In genomic region chr3:196388946-196389345, GRCh38 we compare ENCODE assay signal across 20 cellular contexts. TPM values are rescaled to one million over a fixed set of nuclear protein-coding genes. Genes with fewer than 3 reads are reported as not detected.
A peak's percentile ranks its signal among the peaks of the same experiment; 100 is the strongest.
DNase-seq lines count a peak whose midpoint lies in the region; FAIRE-seq and TF ChIP-seq lines count a peak whose summit lies in the region.
"Had no signal": no experiment of that assay in that cellular context is flagged by ENCODE, and none has a peak within 500 bp of the region (broad histone marks: within the 10 kb centered on the region; RNA-seq: fewer than 3 reads in every experiment).

No MANE protein-coding gene starts in this region.

- no peaks in the 10 kb centered on the region for H4K20me1 ChIP-seq in H9 (ENCODE audit: control insufficient read depth, insufficient read depth, insufficient read length)

- H2BK15ac ChIP-seq in mesenchymal stem cell (ENCODE audit: low read depth, poor library complexity, severe bottlenecking), result no peak overlapping the region
- no peak overlapping the region for H2BK15ac ChIP-seq in H9 (ENCODE audit: low read depth, low read length)

- H2AK5ac ChIP-seq in mesenchymal stem cell (ENCODE audit: low read length, severe bottlenecking), result no peak overlapping the region
- H2AK5ac ChIP-seq in H9 (ENCODE audit: insufficient read length, low read length), result no peak overlapping the region

- H3K9me3 Mint-ChIP-seq in H9, result peaks cover 47 to 51% of the 10 kb centered on the region in 2 experiments

- in situ Hi-C loops in astrocyte of the spinal cord (cut with HindIII; ENCODE audit: low sequenced_read_pairs), result no loop called here

- H3K27me3 Mint-ChIP-seq in H9 (ENCODE audit: low read depth), result no peaks in the 10 kb centered on the region; the same call in none of the 2 replicates
- H3K27me3 Mint-ChIP-seq: CD4-positive, alpha-beta T cell had no signal

- DNase-seq in H54 (ENCODE audit: insufficient read length, low spot score) (no peak), astrocyte of the spinal cord (ENCODE audit: low read depth, low spot score) (peak; percentile 55), fibroblast of gingiva (ENCODE audit: low read depth) (peak; percentile 24), skeletal muscle cell (ENCODE audit: low read depth) (peak; percentile 1), NCI-H526 treated with DMSO at 0.1 percent for 48 hours (lab: John Stamatoyannopoulos, UW) (no peak), mesenchymal stem cell (no peak), H9 (no peak)
- no peak for DNase-seq in activated CD4-positive, alpha-beta T cell treated with anti-CD3 and anti-CD28 coated beads for 4 hours
- DNase-seq: BE2C; Calu3; CD4-positive, alpha-beta T cell; DMS53; KBM-7; NCI-H1092 treated with DMSO at 0.1 percent for 48 hours; NCI-H2081 treated with DMSO at 0.1 percent for 48 hours; NCI-H524; Right ventricle myocardium superior had no signal

- H3K36me3 Mint-ChIP-seq in H9 (ENCODE audit: insufficient read depth in 1 of 3, low read depth in 3 of 3), result peaks cover 84 to 95% (median 87%) of the 10 kb centered on the region in 3 experiments

- peak; percentile 92 for FAIRE-seq in H54 (lab: Jason Lieb, UNC)
- FAIRE-seq: RCC 7860 had no signal

- no peak overlapping the region for H2BK12ac ChIP-seq in mesenchymal stem cell (ENCODE audit: low read length in 2 of 2)
- no peak overlapping the region for H2BK12ac ChIP-seq in H9 (ENCODE audit: insufficient read length, low read depth, low read length)

- H4K91ac ChIP-seq in mesenchymal stem cell (ENCODE audit: low read length), result no peak overlapping the region
- no peak overlapping the region for H4K91ac ChIP-seq in H9 (ENCODE audit: insufficient read length, low read depth, low read length)

- H3K4me1 Mint-ChIP-seq in H9, result peaks cover 4 to 5% of the 10 kb centered on the region in 2 experiments; a peak in 2 of 4 replicates

- H2AFZ ChIP-seq in mesenchymal stem cell (ENCODE audit: low read depth, low read length) (no peak overlapping the region), H9 (ENCODE audit: low read length) (no peak overlapping the region)
- H2AFZ ChIP-seq: GM23338 had no signal

- no peak overlapping the region for H3K4me3 ChIP-seq in astrocyte of the spinal cord (ENCODE audit: low read depth, low read length)
- H3K4me3 ChIP-seq in skeletal muscle cell (ENCODE audit: low read depth, low read length), result no peak overlapping the region
- no peak overlapping the region for H3K4me3 ChIP-seq in mesenchymal stem cell (ENCODE audit: insufficient read depth in 1 of 2, low read depth in 1 of 2, low read length in 2 of 2)
- H3K4me3 ChIP-seq: GM23338, SK-N-MC had no signal

- H3K9ac ChIP-seq in mesenchymal stem cell (ENCODE audit: low read length) (no peak overlapping the region), H9 (ENCODE audit: extremely low read depth, insufficient read length, low read length) (no peak overlapping the region)

- 94% methylated on average over 3 of the region's 3 CpGs for WGBS in mesenchymal stem cell
- WGBS in H9 (ENCODE audit: extremely low coverage, insufficient read length, low lambda C conversion rate), result no CpG with 5 or more reads among the region's 3 CpGs

- no peak overlapping the region for H3K27ac Mint-ChIP-seq in H9
- H3K27ac Mint-ChIP-seq: CD4-positive, alpha-beta T cell; GM23338 had no signal

- no peak overlapping the region for H3K56ac ChIP-seq in H9 (ENCODE audit: insufficient read length, low read depth, low read length)

- H3K36me3 ChIP-seq in mesenchymal stem cell (ENCODE audit: control insufficient read depth in 1 of 2, insufficient read depth in 2 of 2, low read depth in 1 of 2, low read length in 2 of 2), result peaks cover 27 to 53% of the 10 kb centered on the region in 2 experiments

- H3K27ac ChIP-seq in mesenchymal stem cell (ENCODE audit: low read length, poor library complexity, severe bottlenecking) (no peak overlapping the region), H9 (ENCODE audit: insufficient read length, low read depth, low read length) (no peak overlapping the region)
- H3K27ac ChIP-seq: SK-N-MC had no signal

- no peak overlapping the region for H3K4me3 Mint-ChIP-seq in H9
- H3K4me3 Mint-ChIP-seq: CD4-positive, alpha-beta T cell; GM23338 had no signal

- no peak for TF ChIP-seq POLR2A in H54 (IDR thresholded peaks at IDR 0.05; ENCODE audit: low read depth, low read length)

- no peak overlapping the region for H3T11ph ChIP-seq in H9 (ENCODE audit: low read length)

- TF ChIP-seq CTCF in astrocyte of the spinal cord (IDR thresholded peaks at IDR 0.05; ENCODE audit: low read depth, low read length) (no peak), H9 (conservative IDR thresholded peaks at IDR 0.05) (no peak)

- H3K4me1 ChIP-seq in mesenchymal stem cell (ENCODE audit: control insufficient read depth, insufficient read depth, low read depth, low read length) (peaks cover 2% of the 10 kb centered on the region), H9 (ENCODE audit: insufficient read depth, low read length) (no peaks in the 10 kb centered on the region)
- H3K4me1 ChIP-seq: BE2C had no signal

- no peak overlapping the region for H3K14ac ChIP-seq in mesenchymal stem cell (ENCODE audit: low read length in 2 of 2)
- H3K14ac ChIP-seq in H9 (ENCODE audit: insufficient read depth, low read length), result no peak overlapping the region

- H2BK5ac ChIP-seq in mesenchymal stem cell (ENCODE audit: low read depth, low read length, poor library complexity, severe bottlenecking), result no peak overlapping the region
- no peak overlapping the region for H2BK5ac ChIP-seq in H9 (ENCODE audit: insufficient read length, low read length)

- H3K4me2 ChIP-seq in mesenchymal stem cell (ENCODE audit: low read length, poor library complexity, severe bottlenecking) (no peak overlapping the region), H9 (ENCODE audit: insufficient read depth, insufficient read length, low read length) (no peak overlapping the region)
- H3K4me2 ChIP-seq: GM23338 had no signal

- no peak overlapping the region for H3K23ac ChIP-seq in mesenchymal stem cell (ENCODE audit: low read length in 2 of 2)
- no peak overlapping the region for H3K23ac ChIP-seq in H9 (ENCODE audit: insufficient read length, low read depth, low read length)

- H3K79me2 ChIP-seq in H9 (ENCODE audit: insufficient read depth, low read length), result peaks cover 2% of the 10 kb centered on the region; the same call in 1 of the 2 replicates

- H3K27me3 ChIP-seq in mesenchymal stem cell (ENCODE audit: control insufficient read depth in 1 of 2, insufficient read depth in 1 of 2, low read length in 2 of 2) (no peaks in the 10 kb centered on the region), H9 (ENCODE audit: insufficient read depth, low read length) (no peaks in the 10 kb centered on the region)
- H3K27me3 ChIP-seq: BE2C had no signal

- no peak overlapping the region for H4K5ac ChIP-seq in H9 (ENCODE audit: insufficient read length, low read depth, low read length)

- H2BK120ac ChIP-seq in mesenchymal stem cell (ENCODE audit: low read depth, low read length) (no peak overlapping the region), H9 (ENCODE audit: low read depth, low read length, poor library complexity, severe bottlenecking) (no peak overlapping the region)

- no peak overlapping the region for H3K18ac ChIP-seq in mesenchymal stem cell (ENCODE audit: low read depth in 1 of 2, low read length in 2 of 2)
- H3K18ac ChIP-seq in H9 (ENCODE audit: insufficient read length, low read depth, low read length), result no peak overlapping the region

- H4K8ac ChIP-seq in mesenchymal stem cell (ENCODE audit: low read length) (no peak overlapping the region), H9 (replicated peaks; ENCODE audit: insufficient read length, low read depth, low read length) (no peak overlapping the region)

- H2BK20ac ChIP-seq in H9 (ENCODE audit: low read depth, low read length, poor library complexity, severe bottlenecking), result no peak overlapping the region

- H3K4ac ChIP-seq in mesenchymal stem cell (ENCODE audit: low read depth in 1 of 2, low read length in 2 of 2) (no peak overlapping the region), H9 (ENCODE audit: low read depth, low read length) (no peak overlapping the region)

- no peaks in the 10 kb centered on the region for H3K23me2 ChIP-seq in H9 (ENCODE audit: insufficient read length, low read depth, low read length, poor library complexity, severe bottlenecking)

- H3K79me1 ChIP-seq in mesenchymal stem cell (replicated peaks; ENCODE audit: low read length, poor library complexity, severe bottlenecking) (peaks cover 6% of the 10 kb centered on the region), H9 (ENCODE audit: insufficient read depth, low read depth, low read length, poor library complexity, severe bottlenecking) (no peaks in the 10 kb centered on the region)

- no peaks in the 10 kb centered on the region for H3K9me3 ChIP-seq in mesenchymal stem cell (ENCODE audit: control insufficient read depth, low read length)
- peaks cover 5% of the 10 kb centered on the region for H3K9me3 ChIP-seq in H9 (ENCODE audit: control insufficient read depth, low read depth, low read length)
- H3K9me3 ChIP-seq: BE2C had no signal

RNA-seq across cellular contexts. Expression of gene UBXN7, which starts 43.3 kb away (rescaled TPM):
- polyA plus RNA-seq in mesenchymal stem cell (2013, experiment 1 of 2), result 23.3 TPM
- polyA plus RNA-seq in mesenchymal stem cell (2013, experiment 2 of 2), result 20.7 TPM
- 108 and 110 TPM in 2 replicates for total RNA-seq in H9 (2021)

RNA-seq across cellular contexts. Expression of gene TM4SF19, which starts 50.8 kb away (rescaled TPM):
- polyA plus RNA-seq in mesenchymal stem cell (2013, experiment 1 of 2), result 7.3 TPM
- 8.7 TPM for polyA plus RNA-seq in mesenchymal stem cell (2013, experiment 2 of 2)
- total RNA-seq in H9 (2021), result not detected in 2 replicates
- total RNA-seq: Calu3; CD4-positive, alpha-beta T cell; GM23338 had no signal

Comparison
In these comparisons a context has a peak if more than half of its experiments do, and no peak if none do; other contexts are left out.
1. DNase-seq: peak in astrocyte of the spinal cord (single experiment), fibroblast of gingiva (single experiment) and skeletal muscle cell (single experiment); none in H54 (single experiment), NCI-H526 treated with DMSO at 0.1 percent for 48 hours (single experiment), mesenchymal stem cell (single experiment), activated CD4-positive, alpha-beta T cell treated with anti-CD3 and anti-CD28 coated beads for 4 hours (0 of 2) and H9 (single experiment).